In the genomic region with DNA sequence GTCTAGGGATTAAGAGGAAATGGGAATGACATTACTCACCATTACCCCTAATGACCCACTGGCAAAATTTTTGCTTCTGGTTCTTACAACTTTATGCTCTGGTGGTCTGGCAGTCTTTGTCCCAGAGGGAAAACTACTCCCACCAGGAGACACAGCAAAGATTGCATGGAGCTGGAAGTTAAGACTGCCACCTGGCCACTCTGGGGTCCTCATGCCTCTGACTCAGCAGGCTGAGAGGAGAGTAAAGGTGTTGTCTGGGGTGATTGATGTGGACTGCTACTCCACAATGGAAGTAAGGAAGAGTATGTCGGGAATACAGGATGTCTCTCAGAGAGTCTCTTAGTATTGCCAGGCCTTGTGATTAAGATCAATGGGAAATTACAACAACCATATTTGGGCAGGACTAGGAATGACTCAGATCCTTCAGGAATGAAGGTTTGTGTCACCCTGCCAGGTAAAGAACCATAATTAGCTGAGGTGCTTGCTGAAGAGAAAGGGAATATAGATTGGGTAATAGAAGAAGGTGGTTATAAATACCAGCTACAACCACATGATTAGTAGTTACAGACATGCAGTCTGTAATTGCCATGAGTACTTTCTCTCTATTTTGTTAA, we compare ENCODE assay signal across 26 cellular contexts.
DNase-seq lines count a peak whose midpoint lies in the region; ATAC-seq and TF ChIP-seq lines count a peak whose summit lies in the region.
"Had no signal": no experiment of that assay in that cellular context is flagged by ENCODE, and none has a peak within 500 bp of the region (broad histone marks: within the 10 kb centered on the region; RNA-seq: fewer than 3 reads in every experiment).

No MANE protein-coding gene starts in this region.

- intact Hi-C loops in upper lobe of right lung (cut with DNase I) = no loop called here

- peak in 2 of 3 experiments; percentile 10 to 45 for DNase-seq in NCI-H1417 (lab: John Stamatoyannopoulos, UW)
- no peak for DNase-seq in NCI-H1417 treated with DMSO at 0.1 percent for 48 hours (lab: John Stamatoyannopoulos, UW)
- no peak for DNase-seq in RWPE2 (ENCODE audit: low spot score)
- DNase-seq in foreskin keratinocyte = peak; percentile 83 to 90
- no peak for DNase-seq in upper lobe of right lung
- no peak for DNase-seq in G401 (ENCODE audit: low spot score)
- DNase-seq in GM13976 (ENCODE audit: low spot score) = no peak
- no peak for DNase-seq in putamen (ENCODE audit: low spot score)
- DNase-seq: 8988T; activated CD4-positive, alpha-beta T cell treated with anti-CD3 and anti-CD28 coated beads, Interleukin-2, amount 50 U/mL, for 1 hour; activated naive CD4-positive, alpha-beta T cell treated with anti-CD3 and anti-CD28 coated beads, Interleukin-2, amount 50 U/mL, for 16 hours; amygdala; caudate nucleus; DMS79; glutamatergic neuron; H7; MG63; naive thymus-derived CD4-positive, alpha-beta T cell; NCI-H1694; nucleus accumbens; stimulated activated CD4-positive, alpha-beta T cell treated with anti-CD3 and anti-CD28 coated beads, Interleukin-2, amount 100 ng/mL, for 24 hours; T1000; upper lobe of left lung had no signal

- H3K27ac ChIP-seq in RWPE2 (ENCODE audit: poor library complexity, severe bottlenecking) = peak overlapping the region; percentile 45
- no peak overlapping the region for H3K27ac ChIP-seq in foreskin keratinocyte
- H3K27ac ChIP-seq in upper lobe of right lung = no peak overlapping the region
- H3K27ac ChIP-seq: upper lobe of left lung had no signal

- in situ Hi-C loops in G401 (cut with HindIII; ENCODE audit: low sequenced_read_pairs) = no loop called here
- in situ Hi-C loops in GM13976 (cut with MboI; ENCODE audit: low sequenced_read_pairs, unreplicated experiment) = no loop called here

- TF ChIP-seq CTCF in RWPE2 (IDR thresholded peaks at IDR 0.05; ENCODE audit: poor library complexity, severe bottlenecking) (no peak), foreskin keratinocyte (conservative IDR thresholded peaks at IDR 0.05) (no peak), upper lobe of right lung (IDR thresholded peaks at IDR 0.05) (no peak), GM13976 (IDR thresholded peaks at IDR 0.05; ENCODE audit: borderline replicate concordance, control extremely low read depth, extremely low read depth, insufficient read depth, missing control alignments) (no peak)

- ATAC-seq in RWPE2 (ENCODE audit: low read depth) = peak; percentile 95
- ATAC-seq in foreskin keratinocyte = peak; percentile 90
- peak; percentile 32 for ATAC-seq in upper lobe of right lung
- ATAC-seq: GM12878; naive thymus-derived CD4-positive, alpha-beta T cell; Right ventricle myocardium inferior; WTC11 had no signal

- H3K4me1 ChIP-seq in RWPE2 (ENCODE audit: insufficient read depth, poor library complexity, severe bottlenecking) (peaks cover 11% of the 10 kb centered on the region), foreskin keratinocyte (peaks cover 12% of the 10 kb centered on the region), upper lobe of right lung (no peaks in the 10 kb centered on the region)
- H3K4me1 ChIP-seq: upper lobe of left lung had no signal

- no peaks in the 10 kb centered on the region for H3K27me3 ChIP-seq in RWPE2 (ENCODE audit: insufficient read depth, poor library complexity, severe bottlenecking)
- no peaks in the 10 kb centered on the region for H3K27me3 ChIP-seq in foreskin keratinocyte
- no peaks in the 10 kb centered on the region for H3K27me3 ChIP-seq in upper lobe of right lung
- H3K27me3 ChIP-seq: MG63, upper lobe of left lung had no signal

- H3K4me3 ChIP-seq in RWPE2 (ENCODE audit: severe bottlenecking) (no peak overlapping the region), upper lobe of right lung (no peak overlapping the region)
- H3K4me3 ChIP-seq: GM12878, MG63, upper lobe of left lung had no signal

- no peaks in the 10 kb centered on the region for H3K9me3 ChIP-seq in RWPE2 (ENCODE audit: severe bottlenecking)
- no peaks in the 10 kb centered on the region for H3K9me3 ChIP-seq in upper lobe of right lung
- H3K9me3 ChIP-seq: MG63, upper lobe of left lung had no signal

- H3K36me3 ChIP-seq in RWPE2 (ENCODE audit: low read depth) (no peaks in the 10 kb centered on the region), upper lobe of right lung (no peaks in the 10 kb centered on the region)
- H3K36me3 ChIP-seq: MG63, upper lobe of left lung had no signal

Comparison
In these comparisons a context has a peak if more than half of its experiments do, and no peak if none do; other contexts are left out.
1. DNase-seq: peak in NCI-H1417 (2 of 3) and foreskin keratinocyte (2 of 2); none in NCI-H1417 treated with DMSO at 0.1 percent for 48 hours (single experiment), RWPE2 (single experiment), upper lobe of right lung (single experiment), G401 (single experiment), GM13976 (single experiment) and putamen (single experiment).
2. ATAC-seq: peak in every context shown above with its lines; median percentile 95 in RWPE2; 90 in foreskin keratinocyte; 32 in upper lobe of right lung.